In genomic region chr2:225008935-225009334, GRCh38 we compare ENCODE assay signal across 8 cellular contexts. TPM values are rescaled to one million over a fixed set of nuclear protein-coding genes. Genes with fewer than 3 reads are reported as not detected.
A peak's percentile ranks its signal among the peaks of the same experiment; 100 is the strongest.
DNase-seq lines count a peak whose midpoint lies in the region; ATAC-seq, FAIRE-seq and TF ChIP-seq lines count a peak whose summit lies in the region.

No MANE protein-coding gene starts in this region.

- no peak overlapping the region for H3K9ac ChIP-seq in kidney (ENCODE audit: low read length in 2 of 2)

- intact Hi-C loops in CD14-positive monocyte (cut with micrococcal nuclease) (loop anchor here (10.0 kb wide), 2 partner anchors 54 to 134 kb away; no protein-coding TSS in a partner anchor), kidney (cut with DNase I) (no loop called here)

- H3K27ac Mint-ChIP-seq in CD14-positive monocyte: peak overlapping the region in 5 of 7 donors; percentile 37 to 53 (median 51)

- no peaks in the 10 kb centered on the region for H3K9me3 ChIP-seq in Peyer's patch
- H3K9me3 ChIP-seq in kidney (ENCODE audit: control insufficient read depth in 1 of 2, low read length in 2 of 2): no peaks in the 10 kb centered on the region

- H3K4me3 Mint-ChIP-seq in CD14-positive monocyte: no peak overlapping the region
- H3K4me3 Mint-ChIP-seq in activated T-cell treated with anti-CD3 and anti-CD28 coated beads, Interleukin-2, amount 50 U/mL, for 4 hours: no peak overlapping the region

- peaks cover 5 to 9% of the 10 kb centered on the region in 2 donors for H3K36me3 Mint-ChIP-seq in CD14-positive monocyte
- H3K36me3 Mint-ChIP-seq in activated T-cell treated with anti-CD3 and anti-CD28 coated beads, Interleukin-2, amount 50 U/mL, for 4 hours (ENCODE audit: insufficient read depth): peaks cover 17% of the 10 kb centered on the region

- no peaks in the 10 kb centered on the region for H3K27me3 ChIP-seq in Peyer's patch

- TF ChIP-seq POLR2A in Peyer's patch (IDR thresholded peaks at IDR 0.05): no peak

- H3K4me1 ChIP-seq in Peyer's patch: no peaks in the 10 kb centered on the region
- H3K4me1 ChIP-seq in kidney (ENCODE audit: control insufficient read depth in 1 of 2, insufficient read depth in 1 of 2, low read depth in 1 of 2, low read length in 2 of 2): no peaks in the 10 kb centered on the region

- peak; percentile 59 for TF ChIP-seq CTCF in CD14-positive monocyte (IDR thresholded peaks at IDR 0.05)
- TF ChIP-seq CTCF in Peyer's patch (IDR thresholded peaks at IDR 0.05): peak in 5 of 6 experiments; percentile 9 to 36 (median 28)
- TF ChIP-seq CTCF in kidney (IDR thresholded peaks at IDR 0.05; ENCODE audit: borderline replicate concordance, extremely low read depth, insufficient read depth): peak; percentile 27

- no peak for FAIRE-seq in kidney (lab: Jason Lieb, UNC)

- H3K4me3 ChIP-seq in Peyer's patch (no peak overlapping the region), kidney (ENCODE audit: low read length in 2 of 2) (no peak overlapping the region)

- ATAC-seq in GM19351 (IDR thresholded peaks at IDR 0.05; ENCODE audit: unreplicated experiment) (peak; percentile 35), GM19452 (IDR thresholded peaks at IDR 0.05; ENCODE audit: unreplicated experiment) (no peak), GM19397 (IDR thresholded peaks at IDR 0.05; ENCODE audit: unreplicated experiment) (no peak), HG03280 (IDR thresholded peaks at IDR 0.05; ENCODE audit: unreplicated experiment) (no peak)
- no peak for ATAC-seq in activated T-cell treated with anti-CD3 and anti-CD28 coated beads, Interleukin-2, amount 50 U/mL, for 4 hours

- H3K4me1 Mint-ChIP-seq in CD14-positive monocyte: peaks cover 36% of the 10 kb centered on the region
- H3K4me1 Mint-ChIP-seq in activated T-cell treated with anti-CD3 and anti-CD28 coated beads, Interleukin-2, amount 50 U/mL, for 4 hours (ENCODE audit: low read depth): peaks cover 90% of the 10 kb centered on the region

- no peaks in the 10 kb centered on the region for H3K27me3 Mint-ChIP-seq in CD14-positive monocyte (ENCODE audit: low read depth in 3 of 3)
- H3K27me3 Mint-ChIP-seq in activated T-cell treated with anti-CD3 and anti-CD28 coated beads, Interleukin-2, amount 50 U/mL, for 4 hours (ENCODE audit: low read depth): no peaks in the 10 kb centered on the region

- H3K36me3 ChIP-seq in Peyer's patch (no peaks in the 10 kb centered on the region), kidney (ENCODE audit: control insufficient read depth in 1 of 2, insufficient read depth in 2 of 2, low read length in 2 of 2) (no peaks in the 10 kb centered on the region)

- no peak overlapping the region for H3K27ac ChIP-seq in Peyer's patch
- no peak overlapping the region for H3K27ac ChIP-seq in kidney (ENCODE audit: low read depth in 2 of 2, low read length in 2 of 2)

- H3K9me3 Mint-ChIP-seq in CD14-positive monocyte: no peaks in the 10 kb centered on the region
- peaks cover 3% of the 10 kb centered on the region for H3K9me3 Mint-ChIP-seq in activated T-cell treated with anti-CD3 and anti-CD28 coated beads, Interleukin-2, amount 50 U/mL, for 4 hours

- DNase-seq in CD14-positive monocyte (ENCODE audit: low spot score): no peak
- no peak for DNase-seq in Peyer's patch
- no peak for DNase-seq in kidney
- no peak for DNase-seq in activated T-cell treated with anti-CD3 and anti-CD28 coated beads, Interleukin-2, amount 50 U/mL, for 4 hours

RNA-seq across cellular contexts. Expression of gene DOCK10, which starts 33.3 kb away (rescaled TPM):
- polyA plus RNA-seq in CD14-positive monocyte: 10 to 100 TPM in 1 of 2 donors, 1 to 10 TPM in 1; 9.5 to 16.5 TPM
- total RNA-seq in Peyer's patch: 10 to 100 TPM; 14.6 to 97.4 (median 23.5) TPM
- total RNA-seq in kidney: 33.8 TPM
- 2.1 TPM for polyA plus RNA-seq in kidney (ENCODE audit: insufficient read depth, low read depth, low replicate concordance)
- 100 to 1,000 TPM; 173 to 222 (median 219) TPM for total RNA-seq in activated T-cell treated with anti-CD3 and anti-CD28 coated beads, Interleukin-2, amount 50 U/mL, for 4 hours
